In genomic region chr5:103886826-103887225, GRCh38 we compare ENCODE assay signal across 14 cellular contexts.
DNase-seq lines count a peak whose midpoint lies in the region; TF ChIP-seq lines count a peak whose summit lies in the region.
"Had no signal": no experiment of that assay in that cellular context is flagged by ENCODE, and none has a peak within 500 bp of the region (broad histone marks: within the 10 kb centered on the region; RNA-seq: fewer than 3 reads in every experiment).

No MANE protein-coding gene starts in this region.

- in situ Hi-C loops in mammary epithelial cell (cut with MboI; ENCODE audit: low sequenced_read_pairs in 2 of 2) = no loop called here

- H3K4me3 Mint-ChIP-seq in glutamatergic neuron (ENCODE audit: unreplicated experiment) = no peak overlapping the region
- H3K4me3 Mint-ChIP-seq: CD4-positive, CD25-positive, alpha-beta regulatory T cell had no signal

- H3K27ac Mint-ChIP-seq in glutamatergic neuron (ENCODE audit: unreplicated experiment) = no peak overlapping the region
- H3K27ac Mint-ChIP-seq: CD4-positive, CD25-positive, alpha-beta regulatory T cell had no signal

- H3K4me1 Mint-ChIP-seq in glutamatergic neuron (ENCODE audit: low read depth, unreplicated experiment) = no peaks in the 10 kb centered on the region
- H3K4me1 Mint-ChIP-seq: CD4-positive, CD25-positive, alpha-beta regulatory T cell had no signal

- TF ChIP-seq CTCF in mammary epithelial cell (conservative IDR thresholded peaks at IDR 0.05 in 1 of 2, IDR thresholded peaks at IDR 0.05 in 1 of 2; ENCODE audit: extremely low read depth in 1 of 2, insufficient read depth in 1 of 2, low read depth in 1 of 2, low read length in 2 of 2) (no peak), breast epithelium (IDR thresholded peaks at IDR 0.05) (no peak), osteoblast (IDR thresholded peaks at IDR 0.05; ENCODE audit: extremely low read depth, low read depth, low read length) (no peak), dorsolateral prefrontal cortex (IDR thresholded peaks at IDR 0.05 in 54 of 56, conservative IDR thresholded peaks at IDR 0.05 in 2 of 56; ENCODE audit: low read depth in 1 of 56, partially characterized antibody in 56 of 56) (no peak), glutamatergic neuron (IDR thresholded peaks at IDR 0.05; ENCODE audit: partially characterized antibody, unreplicated experiment) (no peak), BE2C (IDR thresholded peaks at IDR 0.05; ENCODE audit: low read depth, low read length) (no peak)

- no peaks in the 10 kb centered on the region for H3K9me3 Mint-ChIP-seq in glutamatergic neuron (ENCODE audit: unreplicated experiment)

- H2AFZ ChIP-seq in mammary epithelial cell (ENCODE audit: low read depth, low read length) (no peak overlapping the region), osteoblast (ENCODE audit: low read length) (peak overlapping the region; percentile 5)

- dilution Hi-C loops in mammary epithelial cell (cut with HindIII; ENCODE audit: low sequenced_read_pairs) = no loop called here

- DNase-seq in mammary epithelial cell (peak; percentile 8), breast epithelium (ENCODE audit: low spot score in 2 of 2) (no peak), amniotic epithelial cell (ENCODE audit: low read depth) (peak; percentile 35), osteoblast (ENCODE audit: insufficient read length, low spot score, missing footprints) (no peak), dorsolateral prefrontal cortex (no peak), glutamatergic neuron (no peak), BE2C (no peak)
- DNase-seq: AML-193; CD4-positive, CD25-positive, alpha-beta regulatory T cell; DMS53; GF-D8; IMR-90 had no signal

- no peak for TF ChIP-seq POLR2A in breast epithelium (IDR thresholded peaks at IDR 0.05)

- intact Hi-C loops in mammary epithelial cell (cut with micrococcal nuclease) = no loop called here
- intact Hi-C loops in breast epithelium (cut with DNase I; ENCODE audit: low total_unique reads) = no loop called here
- intact Hi-C loops in dorsolateral prefrontal cortex (cut with DNase I) = no loop called here

- 26% methylated on average over 3 of the region's 3 CpGs for WGBS in mammary epithelial cell (ENCODE audit: low coverage, missing lambda C conversion rate)

- peaks cover 2% of the 10 kb centered on the region for H3K27me3 Mint-ChIP-seq in glutamatergic neuron (ENCODE audit: unreplicated experiment)
- H3K27me3 Mint-ChIP-seq: CD4-positive, CD25-positive, alpha-beta regulatory T cell had no signal

- H3K36me3 Mint-ChIP-seq in glutamatergic neuron (ENCODE audit: unreplicated experiment) = no peaks in the 10 kb centered on the region
- H3K36me3 Mint-ChIP-seq: CD4-positive, CD25-positive, alpha-beta regulatory T cell had no signal

- no peaks in the 10 kb centered on the region for H3K36me3 ChIP-seq in mammary epithelial cell (ENCODE audit: insufficient read depth, low read length)
- no peaks in the 10 kb centered on the region for H3K36me3 ChIP-seq in breast epithelium
- H3K36me3 ChIP-seq in osteoblast (ENCODE audit: insufficient read depth, low read length) = no peaks in the 10 kb centered on the region
- H3K36me3 ChIP-seq in BE2C = no peaks in the 10 kb centered on the region
- H3K36me3 ChIP-seq: BLaER1 treated with 17β-estradiol and CSF1 and Interleukin-3, amounts not matched to agents 10 nM and 100 nM had no signal

- H3K79me2 ChIP-seq in mammary epithelial cell (ENCODE audit: insufficient read depth, low read length) = no peaks in the 10 kb centered on the region
- H3K79me2 ChIP-seq in osteoblast (ENCODE audit: insufficient read depth, low read length) = no peaks in the 10 kb centered on the region

- no peak overlapping the region for H3K9ac ChIP-seq in mammary epithelial cell (ENCODE audit: insufficient read depth, low read length)
- H3K9ac ChIP-seq: BLaER1 treated with 17β-estradiol and CSF1 and Interleukin-3, amounts not matched to agents 10 nM and 100 nM had no signal

- BruUV-seq in mammary epithelial cell (replicated peaks; lab: Mats Ljungman, UMichigan) = no TSS peak

- no peaks in the 10 kb centered on the region for H4K20me1 ChIP-seq in mammary epithelial cell (ENCODE audit: insufficient read depth, low read length)
- no peaks in the 10 kb centered on the region for H4K20me1 ChIP-seq in osteoblast (ENCODE audit: insufficient read depth, low read length)
- H4K20me1 ChIP-seq: BLaER1 treated with 17β-estradiol and CSF1 and Interleukin-3, amounts not matched to agents 10 nM and 100 nM had no signal

- H3K9me3 ChIP-seq in mammary epithelial cell (replicated peaks; ENCODE audit: insufficient read depth, low read length) (no peaks in the 10 kb centered on the region), breast epithelium (no peaks in the 10 kb centered on the region), osteoblast (ENCODE audit: low read depth, low read length) (no peaks in the 10 kb centered on the region), BE2C (no peaks in the 10 kb centered on the region)
- H3K9me3 ChIP-seq: BLaER1 treated with 17β-estradiol and CSF1 and Interleukin-3, amounts not matched to agents 10 nM and 100 nM had no signal

- H3K27ac ChIP-seq in mammary epithelial cell (ENCODE audit: insufficient read depth, low read depth, low read length) (no peak overlapping the region), breast epithelium (no peak overlapping the region), osteoblast (ENCODE audit: low read depth, low read length) (no peak overlapping the region), dorsolateral prefrontal cortex (peak overlapping the region in 11 of 59 donors; percentile 15 to 99 (median 28))
- H3K27ac ChIP-seq: 22Rv1; BLaER1 treated with 17β-estradiol and CSF1 and Interleukin-3, amounts not matched to agents 10 nM and 100 nM had no signal

- H3K27me3 ChIP-seq in mammary epithelial cell (ENCODE audit: insufficient read depth, low read length) = no peaks in the 10 kb centered on the region
- no peaks in the 10 kb centered on the region for H3K27me3 ChIP-seq in breast epithelium
- no peaks in the 10 kb centered on the region for H3K27me3 ChIP-seq in osteoblast (ENCODE audit: insufficient read depth, low read length)
- no peaks in the 10 kb centered on the region for H3K27me3 ChIP-seq in dorsolateral prefrontal cortex
- H3K27me3 ChIP-seq in BE2C = no peaks in the 10 kb centered on the region
- H3K27me3 ChIP-seq: BLaER1 treated with 17β-estradiol and CSF1 and Interleukin-3, amounts not matched to agents 10 nM and 100 nM had no signal

- no peak overlapping the region for H3K4me3 ChIP-seq in mammary epithelial cell (replicated peaks in 1 of 3; ENCODE audit: insufficient read depth in 1 of 3, low read depth in 2 of 3, low read length in 3 of 3)
- H3K4me3 ChIP-seq in breast epithelium = no peak overlapping the region
- no peak overlapping the region for H3K4me3 ChIP-seq in osteoblast (ENCODE audit: insufficient read depth, low read length)
- no peak overlapping the region for H3K4me3 ChIP-seq in dorsolateral prefrontal cortex
- no peak overlapping the region for H3K4me3 ChIP-seq in BE2C (ENCODE audit: low read depth, low read length)
- H3K4me3 ChIP-seq: BLaER1 treated with 17β-estradiol and CSF1 and Interleukin-3, amounts not matched to agents 10 nM and 100 nM had no signal

- no peak overlapping the region for H3K4me2 ChIP-seq in mammary epithelial cell (ENCODE audit: insufficient read depth, low read depth, low read length)
- no peak overlapping the region for H3K4me2 ChIP-seq in osteoblast (ENCODE audit: insufficient read depth, low read length)
- H3K4me2 ChIP-seq: BLaER1 treated with 17β-estradiol and CSF1 and Interleukin-3, amounts not matched to agents 10 nM and 100 nM had no signal

- H3K4me1 ChIP-seq in mammary epithelial cell (ENCODE audit: insufficient read depth, low read length) (no peaks in the 10 kb centered on the region), breast epithelium (no peaks in the 10 kb centered on the region), osteoblast (ENCODE audit: insufficient read depth, low read length) (no peaks in the 10 kb centered on the region), BE2C (no peaks in the 10 kb centered on the region)
- H3K4me1 ChIP-seq: BLaER1 treated with 17β-estradiol and CSF1 and Interleukin-3, amounts not matched to agents 10 nM and 100 nM had no signal

- CTCF ChIA-PET in mammary epithelial cell (lab: Charles Lee; ENCODE audit: low non-redundant PET) = no interaction called here

Comparison
In these comparisons a context has a peak if more than half of its experiments do, and no peak if none do; other contexts are left out.
1. DNase-seq: peak in mammary epithelial cell (single experiment) and amniotic epithelial cell (single experiment); none in breast epithelium (0 of 2), osteoblast (single experiment), dorsolateral prefrontal cortex (0 of 10), glutamatergic neuron (single experiment) and BE2C (single experiment).